ENCODE assay signal across 18 cellular contexts in the genomic region with DNA sequence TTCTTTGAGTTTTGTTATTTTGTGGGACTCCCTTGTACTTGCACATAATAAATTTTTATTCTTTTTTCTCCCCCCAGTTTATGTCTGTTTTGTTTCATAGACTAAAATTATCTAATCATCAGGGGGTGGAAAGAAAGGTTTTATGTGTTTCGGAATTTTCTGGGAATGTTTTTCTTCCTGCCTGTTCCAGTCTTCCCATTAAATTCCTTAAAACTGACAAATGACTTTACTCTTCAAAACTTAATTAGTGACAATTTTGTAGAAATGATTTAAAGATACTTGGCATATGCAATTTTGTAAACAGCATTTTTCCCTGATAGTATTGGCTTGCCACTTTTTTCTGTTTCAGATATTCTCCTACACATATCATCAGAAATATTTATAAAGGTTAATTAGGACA.
DNase-seq lines count a peak whose midpoint lies in the region; ATAC-seq and TF ChIP-seq lines count a peak whose summit lies in the region.
"Had no signal": no experiment of that assay in that cellular context is flagged by ENCODE, and none has a peak within 500 bp of the region (broad histone marks: within the 10 kb centered on the region; RNA-seq: fewer than 3 reads in every experiment).

No MANE protein-coding gene starts in this region.

- TF ChIP-seq CTCF in SK-N-SH (IDR thresholded peaks at IDR 0.05), result no peak
- TF ChIP-seq CTCF in mesothelial cell of epicardium (IDR thresholded peaks at IDR 0.05; ENCODE audit: unreplicated experiment), result no peak

- H3K27me3 ChIP-seq in SK-N-SH (ENCODE audit: insufficient read depth), result no peaks in the 10 kb centered on the region

- TF ChIP-seq EP300 in SK-N-SH (IDR thresholded peaks at IDR 0.05; ENCODE audit: borderline replicate concordance in 1 of 2, low read depth in 1 of 2, low read length in 1 of 2), result no peak

- no peaks in the 10 kb centered on the region for H4K20me1 ChIP-seq in SK-N-SH (ENCODE audit: insufficient read depth)

- peak overlapping the region; percentile 81 for H3K27ac Mint-ChIP-seq in mesothelial cell of epicardium
- H3K27ac Mint-ChIP-seq: CD4-positive, alpha-beta T cell had no signal

- H3K36me3 ChIP-seq in SK-N-SH (replicated peaks in 1 of 2; ENCODE audit: control insufficient read depth in 1 of 2, insufficient read depth in 2 of 2, low read length in 1 of 2) (no peaks in the 10 kb centered on the region), SK-N-MC (ENCODE audit: insufficient read depth, low read length) (no peaks in the 10 kb centered on the region)

- H3K4me1 ChIP-seq in SK-N-SH (ENCODE audit: control insufficient read depth in 1 of 2, insufficient read depth in 2 of 2, low read depth in 1 of 2, low read length in 1 of 2), result no peaks in the 10 kb centered on the region; a peak in 1 of 4 replicates
- H3K4me1 ChIP-seq: A549, Caco-2 had no signal

- H3K9me3 Mint-ChIP-seq in mesothelial cell of epicardium, result peaks cover 9% of the 10 kb centered on the region

- no peak overlapping the region for H3K4me3 Mint-ChIP-seq in mesothelial cell of epicardium
- H3K4me3 Mint-ChIP-seq: CD4-positive, alpha-beta T cell had no signal

- H3F3A ChIP-seq in SK-N-SH (replicated peaks; ENCODE audit: insufficient read depth), result no peaks in the 10 kb centered on the region

- no peak overlapping the region for H3K27ac ChIP-seq in SK-N-SH (ENCODE audit: low read depth in 2 of 2, low read length in 1 of 2)
- H3K27ac ChIP-seq in SK-N-MC, result peak overlapping the region; percentile 84
- H3K27ac ChIP-seq: 22Rv1, A549, C4-2B had no signal

- no peak overlapping the region for H2AFZ ChIP-seq in SK-N-SH (ENCODE audit: low read depth)

- H3K9me2 ChIP-seq in SK-N-SH, result no peaks in the 10 kb centered on the region

- H3K4me3 ChIP-seq in SK-N-SH (ENCODE audit: low read depth in 2 of 2, low read length in 1 of 2), result no peak overlapping the region
- H3K4me3 ChIP-seq in SK-N-MC, result no peak overlapping the region
- H3K4me3 ChIP-seq: A549 had no signal

- H3K9ac ChIP-seq in SK-N-SH, result no peak overlapping the region
- H3K9ac ChIP-seq in SK-N-MC (ENCODE audit: insufficient read length), result peak overlapping the region; percentile 29

- no peaks in the 10 kb centered on the region for H3K79me2 ChIP-seq in SK-N-SH (ENCODE audit: insufficient read depth)

- POLR2A ChIA-PET in SK-N-SH (lab: Yijun Ruan, JAX), result no interaction called here

- TF ChIP-seq RAD21 in SK-N-SH (IDR thresholded peaks at IDR 0.05; ENCODE audit: low read length), result no peak

- H3K4me1 Mint-ChIP-seq in mesothelial cell of epicardium, result peaks cover 41% of the 10 kb centered on the region

- H3K4me2 ChIP-seq in SK-N-SH, result no peak overlapping the region
- H3K4me2 ChIP-seq: A549 had no signal

- ATAC-seq in SK-N-SH treated with all-trans-retinoic acid at 6 μM for 48 hours, result no peak
- ATAC-seq in GM18870 (IDR thresholded peaks at IDR 0.05; ENCODE audit: unreplicated experiment), result no peak
- ATAC-seq: A549 had no signal

- H3K27me3 Mint-ChIP-seq in mesothelial cell of epicardium (ENCODE audit: low read depth), result no peaks in the 10 kb centered on the region
- H3K27me3 Mint-ChIP-seq: CD4-positive, alpha-beta T cell had no signal

- CTCF ChIA-PET in SK-N-SH (lab: Yijun Ruan, JAX), result no interaction called here

- H3K36me3 Mint-ChIP-seq in mesothelial cell of epicardium, result peaks cover 7% of the 10 kb centered on the region

- 86% methylated on average over 1 of the region's 1 CpG for WGBS in SK-N-SH (ENCODE audit: low lambda C conversion rate)

- H3K9me3 ChIP-seq in SK-N-SH (no peaks in the 10 kb centered on the region), SK-N-MC (ENCODE audit: low read depth, low read length) (0 out of 2 replicates have a peak, but pooled peaks cover 2% of the 10 kb centered on the region)
- H3K9me3 ChIP-seq: A549, Caco-2 had no signal

- DNase-seq in SK-N-SH, result no peak
- DNase-seq in SK-N-MC (ENCODE audit: low read depth, low spot score), result no peak
- DNase-seq in mesothelial cell of epicardium (ENCODE audit: low spot score in 2 of 2, unreplicated experiment in 2 of 2), result no peak
- DNase-seq in NCI-H2227 treated with DMSO at 0.1 percent for 48 hours (lab: John Stamatoyannopoulos, UW), result no peak
- DNase-seq in activated CD4-positive, alpha-beta T cell treated with anti-CD3 and anti-CD28 coated beads, Interleukin-2, amount 50 U/mL, for 4 hours, result no peak
- DNase-seq: AML-193; Caco-2; CD4-positive, alpha-beta T cell; DMS153; DMS79; GF-D8; GOT3; H7 had no signal

TF ChIP-seq in SK-N-SH treated with all-trans-retinoic acid at 6 μM for 48 hours, 23 proteins besides CTCF, POLR2A, EP300 and RAD21:
- TF ChIP-seq ZNF565 (CRISPR knock-in tag; conservative IDR thresholded peaks at IDR 0.05; ENCODE audit: low read depth) (no peak), SNAI2 (CRISPR knock-in tag; IDR thresholded peaks at IDR 0.05) (peak; percentile 56; the same call in 1 of the 2 replicates), ISL1 (CRISPR knock-in tag; IDR thresholded peaks at IDR 0.05) (peak; percentile 93), ARNTL (CRISPR knock-in tag; IDR thresholded peaks at IDR 0.05; ENCODE audit: borderline replicate concordance, low read depth) (no peak)
- TF ChIP-seq, protein P1, sequence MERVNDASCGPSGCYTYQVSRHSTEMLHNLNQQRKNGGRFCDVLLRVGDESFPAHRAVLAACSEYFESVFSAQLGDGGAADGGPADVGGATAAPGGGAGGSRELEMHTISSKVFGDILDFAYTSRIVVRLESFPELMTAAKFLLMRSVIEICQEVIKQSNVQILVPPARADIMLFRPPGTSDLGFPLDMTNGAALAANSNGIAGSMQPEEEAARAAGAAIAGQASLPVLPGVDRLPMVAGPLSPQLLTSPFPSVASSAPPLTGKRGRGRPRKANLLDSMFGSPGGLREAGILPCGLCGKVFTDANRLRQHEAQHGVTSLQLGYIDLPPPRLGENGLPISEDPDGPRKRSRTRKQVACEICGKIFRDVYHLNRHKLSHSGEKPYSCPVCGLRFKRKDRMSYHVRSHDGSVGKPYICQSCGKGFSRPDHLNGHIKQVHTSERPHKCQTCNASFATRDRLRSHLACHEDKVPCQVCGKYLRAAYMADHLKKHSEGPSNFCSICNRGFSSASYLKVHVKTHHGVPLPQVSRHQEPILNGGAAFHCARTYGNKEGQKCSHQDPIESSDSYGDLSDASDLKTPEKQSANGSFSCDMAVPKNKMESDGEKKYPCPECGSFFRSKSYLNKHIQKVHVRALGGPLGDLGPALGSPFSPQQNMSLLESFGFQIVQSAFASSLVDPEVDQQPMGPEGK (CRISPR knock-in tag; IDR thresholded peaks at IDR 0.05; ENCODE audit: borderline replicate concordance), result peak; percentile 64; the same call in 1 of the 2 replicates

TF ChIP-seq in SK-N-SH, 30 proteins besides CTCF, POLR2A, EP300 and RAD21:
- TF ChIP-seq GATA2 (CRISPR knock-in tag; IDR thresholded peaks at IDR 0.05) (no peak), SMC3 (IDR thresholded peaks at IDR 0.05; ENCODE audit: low read depth, low read length) (no peak), MEF2A (IDR thresholded peaks at IDR 0.05; ENCODE audit: borderline replicate concordance, low read depth) (no peak), GABPA (IDR thresholded peaks at IDR 0.05; ENCODE audit: low read depth) (no peak), JUND (IDR thresholded peaks at IDR 0.05) (no peak), ELF1 (IDR thresholded peaks at IDR 0.05) (no peak), SIN3A (IDR thresholded peaks at IDR 0.05; ENCODE audit: borderline replicate concordance, low read depth, low read length) (no peak)
- TF ChIP-seq, protein P2, sequence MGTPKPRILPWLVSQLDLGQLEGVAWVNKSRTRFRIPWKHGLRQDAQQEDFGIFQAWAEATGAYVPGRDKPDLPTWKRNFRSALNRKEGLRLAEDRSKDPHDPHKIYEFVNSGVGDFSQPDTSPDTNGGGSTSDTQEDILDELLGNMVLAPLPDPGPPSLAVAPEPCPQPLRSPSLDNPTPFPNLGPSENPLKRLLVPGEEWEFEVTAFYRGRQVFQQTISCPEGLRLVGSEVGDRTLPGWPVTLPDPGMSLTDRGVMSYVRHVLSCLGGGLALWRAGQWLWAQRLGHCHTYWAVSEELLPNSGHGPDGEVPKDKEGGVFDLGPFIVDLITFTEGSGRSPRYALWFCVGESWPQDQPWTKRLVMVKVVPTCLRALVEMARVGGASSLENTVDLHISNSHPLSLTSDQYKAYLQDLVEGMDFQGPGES (IDR thresholded peaks at IDR 0.05; ENCODE audit: low read depth, low read length), result no peak
